Comparison of ENCODE assay signal across 24 cellular contexts in genomic region chr21:21156919-21157318, GRCh38.
"Had no signal": no experiment of that assay in that cellular context is flagged by ENCODE, and none has a peak within 500 bp of the region (broad histone marks: within the 10 kb centered on the region; RNA-seq: fewer than 3 reads in every experiment).

No MANE protein-coding gene starts in this region.

- H3K4me1 ChIP-seq: colonic mucosa, pancreas, suprapubic skin, thyroid gland had no signal

- H3K4me3 Mint-ChIP-seq: endodermal cell, nephron, type B pancreatic cell had no signal

- H3K27ac Mint-ChIP-seq: endodermal cell, nephron, progenitor cell of endocrine pancreas, type B pancreatic cell had no signal

- H3K4me3 ChIP-seq: colonic mucosa, hepatocyte, lung, pancreas, smooth muscle cell, suprapubic skin, thyroid gland had no signal

- H3K4me2 ChIP-seq: hepatocyte, smooth muscle cell had no signal

- H2AFZ ChIP-seq: hepatocyte had no signal

- H3K9me3 Mint-ChIP-seq: endodermal cell, nephron, type B pancreatic cell had no signal

- H3K27me3 ChIP-seq: colonic mucosa, hepatocyte, pancreas, suprapubic skin, thyroid gland had no signal

- H3K9me3 ChIP-seq: colonic mucosa, pancreas, suprapubic skin, thyroid gland had no signal

- H3K79me2 ChIP-seq: hepatocyte had no signal

- DNase-seq: colonic mucosa; dermis blood vessel endothelial cell; effector CD4-positive, alpha-beta T cell; endodermal cell; erythroblast; foreskin melanocyte; head of caudate nucleus; left colon; left ventricle myocardium superior; mesenchymal stem cell; midbrain; occipital lobe; pancreas; right cardiac atrium; stimulated activated CD4-positive, alpha-beta T cell treated with anti-CD3 and anti-CD28 coated beads, Interleukin-2, amount 100 ng/mL, for 48 hours; stimulated activated naive CD4-positive, alpha-beta T cell treated with Interleukin-2 at 50 U/mL for 16 hours; thyroid gland had no signal

- H3K36me3 ChIP-seq: colonic mucosa, pancreas, suprapubic skin, thyroid gland had no signal

- H3K4me1 Mint-ChIP-seq: endodermal cell, nephron had no signal

- ATAC-seq: left colon, left ventricle myocardium superior, pancreas, right cardiac atrium had no signal

- H3K27me3 Mint-ChIP-seq: progenitor cell of endocrine pancreas, type B pancreatic cell had no signal

- H3K36me3 Mint-ChIP-seq: type B pancreatic cell had no signal

- H3K27ac ChIP-seq: colonic mucosa, hepatocyte, pancreas, suprapubic skin, thyroid gland had no signal
